ENCODE assay signal across 1 cellular context in the genomic region with DNA sequence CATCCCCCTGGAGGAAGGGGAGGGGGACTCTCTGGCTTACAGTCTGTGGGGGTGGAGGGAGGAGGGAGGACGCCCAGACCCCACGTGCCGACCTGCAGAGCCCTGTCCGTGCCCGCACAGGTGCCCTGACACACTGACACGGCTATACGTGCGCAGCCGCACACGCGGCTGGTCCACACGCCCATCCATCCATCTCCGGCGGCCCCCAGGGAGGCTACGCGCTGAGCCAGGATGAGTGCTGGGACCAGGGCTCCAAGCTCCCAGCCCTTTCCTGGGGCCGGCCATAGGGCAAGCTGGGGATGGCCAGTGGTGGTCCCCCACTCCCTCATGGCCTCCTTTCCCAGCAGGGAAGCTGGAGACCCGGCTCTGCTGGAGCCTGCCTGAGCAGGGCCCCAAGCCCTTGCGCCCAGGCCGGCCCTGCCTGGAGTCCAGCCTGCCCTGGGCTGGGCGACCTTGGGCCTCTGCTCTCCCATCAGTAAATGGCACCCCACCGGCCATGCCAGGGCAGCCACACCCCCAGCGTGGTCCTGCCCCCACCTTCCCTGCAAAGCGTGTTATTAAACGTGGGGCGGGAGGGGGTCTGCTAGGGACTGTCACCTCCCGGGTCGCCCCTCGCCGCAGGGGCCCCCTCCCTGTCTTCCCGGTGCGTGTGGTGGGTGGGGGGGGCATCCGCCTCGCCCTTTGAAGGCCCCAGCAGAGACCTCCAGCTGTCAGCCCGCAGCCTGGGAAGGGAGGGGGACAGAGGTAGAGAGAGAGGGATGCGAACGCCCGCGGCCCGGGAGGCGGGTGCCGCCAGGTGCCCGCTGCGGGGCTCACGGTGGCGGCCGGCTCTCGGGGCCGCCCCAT.
TF ChIP-seq lines count a peak whose summit lies in the region.

No MANE protein-coding gene starts in this region.

TF ChIP-seq in endothelial cell of umbilical vein, 7 proteins besides CTCF, POLR2A, EP300 and RAD21:
- TF ChIP-seq MYC (IDR thresholded peaks at IDR 0.05; ENCODE audit: low read depth, low read length): no peak
- peak; percentile 98 for TF ChIP-seq EZH2 (IDR thresholded peaks at IDR 0.05; ENCODE audit: borderline replicate concordance, low read depth, low read length, severe bottlenecking)
